ENCODE assay signal across 19 cellular contexts in genomic region chr22:45458532-45458931, GRCh38. TPM values are rescaled to one million over a fixed set of nuclear protein-coding genes. Genes with fewer than 3 reads are reported as not detected.
DNase-seq lines count a peak whose midpoint lies in the region; TF ChIP-seq lines count a peak whose summit lies in the region.
"Had no signal": no experiment of that assay in that cellular context is flagged by ENCODE, and none has a peak within 500 bp of the region (broad histone marks: within the 10 kb centered on the region; RNA-seq: fewer than 3 reads in every experiment).

No MANE protein-coding gene starts in this region.

- H4K91ac ChIP-seq in trophoblast cell (ENCODE audit: low read depth, low read length) = no peak overlapping the region

- POLR2A ChIA-PET in HEK293 (lab: Yijun Ruan, JAX) = no interaction called here

- H3K4me3 Mint-ChIP-seq in nephron (no peak overlapping the region), CD14-positive monocyte (no peak overlapping the region)
- H3K4me3 Mint-ChIP-seq: CD4-positive, alpha-beta T cell; CD8-positive, alpha-beta T cell had no signal

- H3K27ac ChIP-seq in HEK293 (ENCODE audit: extremely low read depth, low read depth, low read length) = no peak overlapping the region
- H3K27ac ChIP-seq in trophoblast cell (ENCODE audit: low read depth, low read length) = no peak overlapping the region
- no peak overlapping the region for H3K27ac ChIP-seq in suprapubic skin
- H3K27ac ChIP-seq: BLaER1 had no signal

- no peak overlapping the region for H2AFZ ChIP-seq in trophoblast cell (ENCODE audit: insufficient read depth, low read length, poor library complexity)

- no peaks in the 10 kb centered on the region for H3K36me3 Mint-ChIP-seq in nephron (ENCODE audit: low read depth)
- no peaks in the 10 kb centered on the region for H3K36me3 Mint-ChIP-seq in CD14-positive monocyte
- H3K36me3 Mint-ChIP-seq: CD8-positive, alpha-beta T cell had no signal

- H3K27me3 Mint-ChIP-seq in nephron (ENCODE audit: low read depth) (peaks cover 16% of the 10 kb centered on the region), CD14-positive monocyte (ENCODE audit: low read depth in 3 of 3) (peaks cover 0 to 6% (median 2%) of the 10 kb centered on the region in 3 donors)
- H3K27me3 Mint-ChIP-seq: CD4-positive, alpha-beta T cell had no signal

- peaks cover 29% of the 10 kb centered on the region for H3K79me1 ChIP-seq in trophoblast cell (ENCODE audit: low read length)

- H3K79me2 ChIP-seq in trophoblast cell (ENCODE audit: control insufficient read depth, insufficient read depth, low read length, poor library complexity) = no peaks in the 10 kb centered on the region

- no peak overlapping the region for H4K12ac ChIP-seq in trophoblast cell (ENCODE audit: low read depth, low read length)

- TF ChIP-seq CTCF in HEK293 (tag by site-specific recombination; IDR thresholded peaks at IDR 0.05) = no peak
- no peak for TF ChIP-seq CTCF in nephron (IDR thresholded peaks at IDR 0.05; ENCODE audit: unreplicated experiment in 3 of 3)
- no peak for TF ChIP-seq CTCF in suprapubic skin (IDR thresholded peaks at IDR 0.05)
- TF ChIP-seq CTCF in CD14-positive monocyte (IDR thresholded peaks at IDR 0.05) = no peak

- no peaks in the 10 kb centered on the region for H3K9me3 ChIP-seq in HEK293 (ENCODE audit: control insufficient read depth, insufficient read depth, low read depth, low read length)
- H3K9me3 ChIP-seq in trophoblast cell (ENCODE audit: insufficient read depth, low read depth, low read length) = no peaks in the 10 kb centered on the region
- H3K9me3 ChIP-seq in suprapubic skin = no peaks in the 10 kb centered on the region
- H3K9me3 ChIP-seq: BE2C, Caco-2 had no signal

- H3K27ac Mint-ChIP-seq in nephron = peak overlapping the region in 2 of 3 experiments; percentile 65 to 99
- no peak overlapping the region for H3K27ac Mint-ChIP-seq in CD14-positive monocyte
- H3K27ac Mint-ChIP-seq: CD4-positive, alpha-beta T cell; CD8-positive, alpha-beta T cell had no signal

- H3K4me2 ChIP-seq in trophoblast cell (ENCODE audit: low read length) = no peak overlapping the region
- H3K4me2 ChIP-seq: BLaER1 had no signal

- peak overlapping the region; percentile 23 for H2BK12ac ChIP-seq in trophoblast cell (ENCODE audit: low read length)

- H3K36me3 ChIP-seq in HEK293 (ENCODE audit: control insufficient read depth in 2 of 2, insufficient read depth in 1 of 2, low read length in 2 of 2) = no peaks in the 10 kb centered on the region
- no peaks in the 10 kb centered on the region for H3K36me3 ChIP-seq in trophoblast cell (ENCODE audit: control insufficient read depth in 1 of 2, insufficient read depth in 2 of 2, low read length in 2 of 2)
- no peaks in the 10 kb centered on the region for H3K36me3 ChIP-seq in suprapubic skin
- H3K36me3 ChIP-seq: BE2C, BLaER1 had no signal

- intact Hi-C loops in CD14-positive monocyte (cut with micrococcal nuclease) = no loop called here

- no peak overlapping the region for H2BK120ac ChIP-seq in trophoblast cell (ENCODE audit: insufficient read depth, low read length, poor library complexity)

- no peak overlapping the region for H2BK5ac ChIP-seq in trophoblast cell (ENCODE audit: low read depth, low read length, poor library complexity)

- no peak for TF ChIP-seq EP300 in suprapubic skin (IDR thresholded peaks at IDR 0.05)

- no peak for TF ChIP-seq POLR2A in suprapubic skin (IDR thresholded peaks at IDR 0.05)

- H3K14ac ChIP-seq in trophoblast cell (ENCODE audit: low read length) = no peak overlapping the region

- no CpG with 5 or more reads among the region's 13 CpGs for WGBS in trophoblast cell (ENCODE audit: extremely low coverage, insufficient coverage, insufficient read length)
- 99% methylated on average over 13 of the region's 13 CpGs for WGBS in suprapubic skin

- no peak overlapping the region for H3K9ac ChIP-seq in trophoblast cell (ENCODE audit: low read length)
- H3K9ac ChIP-seq: BLaER1 had no signal

- H3K4me1 Mint-ChIP-seq in nephron (peaks cover 50% of the 10 kb centered on the region), CD14-positive monocyte (no peaks in the 10 kb centered on the region)

- peaks cover 3% of the 10 kb centered on the region for H3K9me3 Mint-ChIP-seq in nephron
- no peaks in the 10 kb centered on the region for H3K9me3 Mint-ChIP-seq in CD14-positive monocyte
- H3K9me3 Mint-ChIP-seq: CD4-positive, alpha-beta T cell; CD8-positive, alpha-beta T cell had no signal

- H3K4me3 ChIP-seq in HEK293 (ENCODE audit: low read depth, low read length) = no peak overlapping the region
- H3K4me3 ChIP-seq in trophoblast cell (ENCODE audit: low read depth, low read length) = no peak overlapping the region
- no peak overlapping the region for H3K4me3 ChIP-seq in suprapubic skin
- H3K4me3 ChIP-seq: BLaER1 had no signal

- H3K4ac ChIP-seq in trophoblast cell (ENCODE audit: low read depth, low read length) = no peak overlapping the region

- H3K18ac ChIP-seq in trophoblast cell (ENCODE audit: low read length) = no peak overlapping the region

- H3K27me3 ChIP-seq in trophoblast cell (ENCODE audit: insufficient read depth, low read length) (no peaks in the 10 kb centered on the region), suprapubic skin (no peaks in the 10 kb centered on the region)
- H3K27me3 ChIP-seq: BE2C, BLaER1 had no signal

- H2AK5ac ChIP-seq in trophoblast cell (ENCODE audit: low read length) = no peak overlapping the region

- DNase-seq in trophoblast cell (no peak), suprapubic skin (ENCODE audit: low spot score in 2 of 2) (no peak), CD14-positive monocyte (ENCODE audit: low spot score) (no peak), RPMI8226 (no peak)
- DNase-seq: 8988T; ACHN; BE2C; C1 segment of cervical spinal cord; Caco-2; Calu3; CD4-positive, alpha-beta T cell; CD8-positive, alpha-beta T cell; DMS79 treated with DMSO at 0.1 percent for 48 hours; GF-D8 had no signal

- no peak overlapping the region for H4K8ac ChIP-seq in trophoblast cell (ENCODE audit: low read depth, low read length)

- CTCF ChIA-PET in HEK293 (lab: Yijun Ruan, JAX) = no interaction called here

- H3K4me1 ChIP-seq in HEK293 (ENCODE audit: control insufficient read depth, insufficient read depth, low read length) (no peaks in the 10 kb centered on the region), trophoblast cell (ENCODE audit: control insufficient read depth in 1 of 2, insufficient read depth in 2 of 2, low read length in 2 of 2) (peaks cover 11 to 25% of the 10 kb centered on the region in 2 experiments), suprapubic skin (peaks cover 20% of the 10 kb centered on the region)
- H3K4me1 ChIP-seq: BE2C had no signal

- H3K23ac ChIP-seq in trophoblast cell (ENCODE audit: low read length) = no peak overlapping the region

TF ChIP-seq in HEK293, 187 proteins besides CTCF, POLR2A, EP300 and RAD21:
- TF ChIP-seq HIC1 (tag by site-specific recombination; IDR thresholded peaks at IDR 0.05) = no peak
- peak; percentile 95 for TF ChIP-seq ZNF548 (tag by site-specific recombination; IDR thresholded peaks at IDR 0.05)

RNA-seq across cellular contexts. Expression of gene FBLN1, which starts 44.2 kb away (rescaled TPM):
- 1,067 and 1,077 TPM in 2 replicates for polyA plus RNA-seq in trophoblast cell (2013)
- total RNA-seq in suprapubic skin = 100 to 1,000 TPM; 111 to 174 (median 139) TPM
- under 1 TPM in 1 of 2 donors, not detected in 1; 0.17 TPM for polyA plus RNA-seq in CD14-positive monocyte
- total RNA-seq: CD4-positive, alpha-beta T cell; CD8-positive, alpha-beta T cell had no signal

RNA-seq across cellular contexts. Expression of gene RIBC2, which starts 45.0 kb away (rescaled TPM):
- 0.93 and 1.2 TPM in 2 replicates for polyA plus RNA-seq in trophoblast cell (2013)
- total RNA-seq in suprapubic skin = 1 to 10 TPM in 1 of 4 donors, under 1 TPM in 1, not detected in 2; 0.30 to 5.7 TPM
- not detected for polyA plus RNA-seq in CD14-positive monocyte

RNA-seq across cellular contexts. Expression of gene SMC1B, which starts 45.1 kb away (rescaled TPM):
- 0.05 and 0.07 TPM in 2 replicates for polyA plus RNA-seq in trophoblast cell (2013)
- total RNA-seq in suprapubic skin = under 1 TPM in 1 of 4 donors, not detected in 3; 0.21 TPM
- polyA plus RNA-seq in CD14-positive monocyte = not detected
- total RNA-seq: A673; Calu3; CD4-positive, alpha-beta T cell; CD8-positive, alpha-beta T cell had no signal
- polyA plus RNA-seq: AG04450 had no signal

Comparison
In these comparisons a context has a peak if more than half of its experiments do, and no peak if none do; other contexts are left out.
1. H3K27ac Mint-ChIP-seq: peak in nephron (2 of 3); none in CD14-positive monocyte (0 of 7).